9 cellular contexts compared by ENCODE assay signal in the genomic region with DNA sequence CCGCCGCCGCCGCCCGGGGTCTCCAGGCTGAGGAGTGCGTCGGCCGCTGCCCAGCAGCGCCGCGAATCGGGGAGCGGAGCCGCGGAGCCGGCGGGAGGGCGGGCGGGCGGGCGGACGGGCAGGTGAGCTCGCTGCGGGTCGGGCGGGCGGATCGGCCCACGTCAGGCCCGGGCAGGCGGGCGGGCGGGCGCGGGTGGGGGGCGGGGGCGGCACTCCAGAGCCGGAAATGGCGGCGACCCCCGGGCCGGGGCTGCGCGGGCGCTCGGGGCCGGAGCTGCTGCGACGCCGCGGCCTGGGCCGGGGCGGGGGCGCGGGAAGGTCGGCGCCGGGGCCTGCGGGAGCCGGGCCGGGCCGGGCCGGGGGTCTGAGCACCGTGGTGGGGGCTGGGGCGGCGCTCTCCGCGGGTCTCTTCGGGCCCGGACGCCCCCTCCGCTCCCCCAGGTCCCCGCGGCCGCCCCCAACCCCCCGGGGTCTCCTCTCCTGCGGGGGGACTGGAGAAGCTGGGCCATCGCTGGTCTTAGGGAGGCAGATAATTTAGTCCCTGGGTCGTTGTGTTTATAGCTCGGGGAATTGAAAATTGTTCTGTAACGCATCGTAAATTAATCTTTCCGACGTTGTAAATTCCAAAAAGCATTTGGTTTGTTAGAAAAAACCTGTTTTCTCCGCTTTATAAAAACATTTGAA. TPM values are rescaled to one million over a fixed set of nuclear protein-coding genes. Genes with fewer than 3 reads are reported as not detected.
DNase-seq lines count a peak whose midpoint lies in the region; ATAC-seq and TF ChIP-seq lines count a peak whose summit lies in the region.
"Had no signal": no experiment of that assay in that cellular context is flagged by ENCODE, and none has a peak within 500 bp of the region (broad histone marks: within the 10 kb centered on the region; RNA-seq: fewer than 3 reads in every experiment).

No MANE protein-coding gene starts in this region.

- CTCF ChIA-PET in HEK293 (lab: Yijun Ruan, JAX): interaction anchor here (0.6 to 2.6 kb wide), 5 partner anchors 10 to 85 kb away, joined by 3 to 8 read pairs (median 5); a partner anchor contains a TSS
- CTCF ChIA-PET in WTC11 (lab: Charles Lee): interaction anchor here (1.2 to 4.2 kb wide), 6 partner anchors 38 to 162 kb away, joined by 3 to 20 read pairs (median 6); a partner anchor contains a TSS

- intact Hi-C loops in sciatic nerve (cut with DNase I): no loop called here

- H3K36me3 Mint-ChIP-seq in WTC11: peaks cover 9% of the 10 kb centered on the region

- ATAC-seq in WTC11 (peak; percentile 55), left lobe of liver (no peak), sciatic nerve (no peak)

- peaks cover 15% of the 10 kb centered on the region for H3K4me1 Mint-ChIP-seq in WTC11

- TF ChIP-seq CTCF in HEK293 (tag by site-specific recombination; IDR thresholded peaks at IDR 0.05) (no peak), WTC11 (IDR thresholded peaks at IDR 0.05) (no peak)

- POLR2A ChIA-PET in HEK293 (lab: Yijun Ruan, JAX): interaction anchor here (1.0 to 3.1 kb wide), 4 partner anchors 30 to 253 kb away, joined by 3 to 14 read pairs (median 5); a partner anchor contains a TSS
- POLR2A ChIA-PET in WTC11 (lab: Charles Lee): interaction anchor here (1.5 to 1.9 kb wide), 2 partner anchors 30 to 254 kb away, joined by 3 to 8 read pairs; a partner anchor contains a TSS

- peak overlapping the region; percentile 56 for H3K4me3 ChIP-seq in HEK293 (ENCODE audit: low read depth, low read length)
- H3K4me3 ChIP-seq in iPS-18a (ENCODE audit: low read length): peak overlapping the region; percentile 89
- H3K4me3 ChIP-seq in subcutaneous abdominal adipose tissue (ENCODE audit: low read depth in 1 of 5, low read length in 5 of 5): peak overlapping the region; percentile 47 to 72 (median 66)

- H3K4me1 ChIP-seq in ES-I3 (ENCODE audit: insufficient read depth, low read length): peaks cover 4% of the 10 kb centered on the region; the same call in 1 of the 2 replicates
- H3K4me1 ChIP-seq in HEK293 (ENCODE audit: control insufficient read depth, insufficient read depth, low read length): peaks cover 12% of the 10 kb centered on the region
- peaks cover 11% of the 10 kb centered on the region for H3K4me1 ChIP-seq in iPS-18a (ENCODE audit: control insufficient read depth, low read depth, low read length)
- H3K4me1 ChIP-seq in subcutaneous abdominal adipose tissue (ENCODE audit: control insufficient read depth in 5 of 5, insufficient read depth in 5 of 5, low read length in 5 of 5): peaks cover 13 to 49% (median 30%) of the 10 kb centered on the region in 5 donors

- no peaks in the 10 kb centered on the region for H3K9me3 Mint-ChIP-seq in WTC11

- H3K27me3 Mint-ChIP-seq in WTC11 (ENCODE audit: low read depth): no peaks in the 10 kb centered on the region

- H3K9ac ChIP-seq in ES-I3 (ENCODE audit: low read depth, low read length) (peak overlapping the region; percentile 68), iPS-18a (ENCODE audit: low read length) (peak overlapping the region; percentile 66), subcutaneous abdominal adipose tissue (ENCODE audit: low read length in 5 of 5) (peak overlapping the region; percentile 61 to 71 (median 68))

- H3K27me3 ChIP-seq in iPS-18a (ENCODE audit: control insufficient read depth, insufficient read depth, low read length) (no peaks in the 10 kb centered on the region), subcutaneous abdominal adipose tissue (ENCODE audit: control insufficient read depth in 5 of 5, insufficient read depth in 4 of 5, low read length in 5 of 5) (no peaks in the 10 kb centered on the region)

- peak overlapping the region; percentile 87 for H3K4me3 Mint-ChIP-seq in WTC11

- H3K27ac Mint-ChIP-seq in WTC11: peak overlapping the region; percentile 81

- H3K9me3 ChIP-seq in ES-I3 (ENCODE audit: control insufficient read depth, insufficient read depth, low read length): no peaks in the 10 kb centered on the region
- no peaks in the 10 kb centered on the region for H3K9me3 ChIP-seq in HEK293 (ENCODE audit: control insufficient read depth, insufficient read depth, low read depth, low read length)
- no peaks in the 10 kb centered on the region for H3K9me3 ChIP-seq in iPS-18a (ENCODE audit: control insufficient read depth, low read depth, low read length)
- no peaks in the 10 kb centered on the region for H3K9me3 ChIP-seq in subcutaneous abdominal adipose tissue (ENCODE audit: control insufficient read depth in 5 of 5, low read length in 5 of 5)

- H3K36me3 ChIP-seq in ES-I3 (ENCODE audit: insufficient read depth, low read length): 0 out of 2 replicates have a peak, but pooled peaks cover 4% of the 10 kb centered on the region
- H3K36me3 ChIP-seq in HEK293 (ENCODE audit: control insufficient read depth in 2 of 2, insufficient read depth in 1 of 2, low read length in 2 of 2): peaks cover 0 to 24% of the 10 kb centered on the region in 2 experiments; a peak in 1 of 3 replicates
- H3K36me3 ChIP-seq in iPS-18a (ENCODE audit: control insufficient read depth, low read depth, low read length): peaks cover 2% of the 10 kb centered on the region
- H3K36me3 ChIP-seq in subcutaneous abdominal adipose tissue (ENCODE audit: control insufficient read depth in 5 of 5, insufficient read depth in 5 of 5, low read length in 5 of 5): peaks cover 0 to 30% (median 16%) of the 10 kb centered on the region in 5 donors

- H3K27ac ChIP-seq in HEK293 (ENCODE audit: extremely low read depth, low read depth, low read length): no peak overlapping the region
- no peak overlapping the region for H3K27ac ChIP-seq in iPS-18a (ENCODE audit: low read length)
- H3K27ac ChIP-seq in subcutaneous abdominal adipose tissue (ENCODE audit: low read depth, low read length): peak overlapping the region; percentile 90

- DNase-seq in WTC11 (ENCODE audit: low spot score): no peak
- no peak for DNase-seq in left lobe of liver (ENCODE audit: low spot score)
- DNase-seq in amniotic stem cell (lab: John Stamatoyannopoulos, UW): no peak
- no peak for DNase-seq in sciatic nerve (ENCODE audit: low spot score)

TF ChIP-seq in HEK293, 187 proteins besides CTCF, POLR2A, EP300 and RAD21:
- TF ChIP-seq GLIS1 (tag by site-specific recombination; IDR thresholded peaks at IDR 0.05) (peak; percentile 67), ZXDB (tag by site-specific recombination; IDR thresholded peaks at IDR 0.05) (no peak), ZNF626 (tag by site-specific recombination; IDR thresholded peaks at IDR 0.05) (no peak), SETDB1 (IDR thresholded peaks at IDR 0.05; ENCODE audit: insufficient read length, low read length) (no peak)
- TF ChIP-seq, protein P1, sequence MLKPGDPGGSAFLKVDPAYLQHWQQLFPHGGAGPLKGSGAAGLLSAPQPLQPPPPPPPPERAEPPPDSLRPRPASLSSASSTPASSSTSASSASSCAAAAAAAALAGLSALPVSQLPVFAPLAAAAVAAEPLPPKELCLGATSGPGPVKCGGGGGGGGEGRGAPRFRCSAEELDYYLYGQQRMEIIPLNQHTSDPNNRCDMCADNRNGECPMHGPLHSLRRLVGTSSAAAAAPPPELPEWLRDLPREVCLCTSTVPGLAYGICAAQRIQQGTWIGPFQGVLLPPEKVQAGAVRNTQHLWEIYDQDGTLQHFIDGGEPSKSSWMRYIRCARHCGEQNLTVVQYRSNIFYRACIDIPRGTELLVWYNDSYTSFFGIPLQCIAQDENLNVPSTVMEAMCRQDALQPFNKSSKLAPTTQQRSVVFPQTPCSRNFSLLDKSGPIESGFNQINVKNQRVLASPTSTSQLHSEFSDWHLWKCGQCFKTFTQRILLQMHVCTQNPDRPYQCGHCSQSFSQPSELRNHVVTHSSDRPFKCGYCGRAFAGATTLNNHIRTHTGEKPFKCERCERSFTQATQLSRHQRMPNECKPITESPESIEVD (tag by site-specific recombination; IDR thresholded peaks at IDR 0.05): peak; percentile 82

TF ChIP-seq in WTC11, 78 proteins besides CTCF, POLR2A, EP300 and RAD21:
- TF ChIP-seq MXD4 (CRISPR knock-in tag; IDR thresholded peaks at IDR 0.05; ENCODE audit: borderline replicate concordance): no peak
- no peak for TF ChIP-seq TP53 (CRISPR knock-in tag; IDR thresholded peaks at IDR 0.05)

RNA-seq across cellular contexts. Expression of a gene that starts 0.4 kb away (rescaled TPM):
- total RNA-seq in WTC11 (2021) (28.5 to 31.5 TPM (median 29.6 TPM) in 3 replicates), left lobe of liver (17.8 TPM), sciatic nerve (30.1 TPM)

RNA-seq across cellular contexts. Expression of a gene that starts 30.3 kb away (rescaled TPM):
- 80.8 to 87.2 TPM (median 85.6 TPM) in 3 replicates for total RNA-seq in WTC11 (2021)
- total RNA-seq in left lobe of liver: 17.3 TPM
- total RNA-seq in sciatic nerve: 69.1 TPM

RNA-seq across cellular contexts. Expression of a gene that starts 34.0 kb away (rescaled TPM):
- total RNA-seq in WTC11 (2021) (0.11 TPM in 1 of 3 replicates, not detected in the others), left lobe of liver (not detected), sciatic nerve (not detected)
- total RNA-seq: T-helper 1 cell treated with Interleukin-12 subunit alpha and Interleukin-12 subunit beta and Interleukin-4 antibody, amounts not matched to agents 30 ng/mL and 1 ng/mL, for 36 hours had no signal
